18 cellular contexts compared by ENCODE assay signal in genomic region chr3:43247556-43248186, GRCh38. TPM values are rescaled to one million over a fixed set of nuclear protein-coding genes. Genes with fewer than 3 reads are reported as not detected.
DNase-seq lines count a peak whose midpoint lies in the region; ATAC-seq and TF ChIP-seq lines count a peak whose summit lies in the region.
"Had no signal": no experiment of that assay in that cellular context is flagged by ENCODE, and none has a peak within 500 bp of the region (broad histone marks: within the 10 kb centered on the region; RNA-seq: fewer than 3 reads in every experiment).

No MANE protein-coding gene starts in this region.

- ATAC-seq in heart right ventricle (peak in 1 of 8 donors; percentile 15), left cardiac atrium (no peak), WTC11 (no peak)

- no peaks in the 10 kb centered on the region for H3K36me3 ChIP-seq in heart right ventricle
- H3K36me3 ChIP-seq: adrenal gland, left lung, right lobe of liver, SJCRH30, uterus had no signal

- H3K27me3 ChIP-seq in heart right ventricle, result no peaks in the 10 kb centered on the region
- H3K27me3 ChIP-seq: adrenal gland, left lung, right lobe of liver, SJCRH30, uterus had no signal

- H3K4me3 Mint-ChIP-seq in WTC11, result no peak overlapping the region
- H3K4me3 Mint-ChIP-seq: CD14-positive monocyte had no signal

- CTCF ChIA-PET in WTC11 (lab: Charles Lee), result interaction anchor here (0.9 kb wide), 1 partner anchor 286 kb away, joined by 3 read pairs; no protein-coding TSS in a partner anchor

- H3K27ac ChIP-seq in heart right ventricle, result peak overlapping the region in 9 of 10 donors; percentile 51 to 87 (median 67)
- H3K27ac ChIP-seq in VCaP, result peak overlapping the region; percentile 66
- H3K27ac ChIP-seq: right lobe of liver, SJCRH30 had no signal

- H3K9me3 Mint-ChIP-seq in WTC11, result peaks cover 22% of the 10 kb centered on the region

- H3K27ac Mint-ChIP-seq in WTC11, result no peak overlapping the region
- H3K27ac Mint-ChIP-seq: CD14-positive monocyte had no signal

- peaks cover 0 to 4% (median 0%) of the 10 kb centered on the region in 11 donors for H3K9me3 ChIP-seq in heart right ventricle
- H3K9me3 ChIP-seq: adrenal gland, left lung, right lobe of liver, SJCRH30, uterus had no signal

- TF ChIP-seq CTCF in heart right ventricle (IDR thresholded peaks at IDR 0.05) (no peak), VCaP (conservative IDR thresholded peaks at IDR 0.05) (no peak), lower leg skin (IDR thresholded peaks at IDR 0.05) (no peak), WTC11 (IDR thresholded peaks at IDR 0.05) (no peak)

- no peak for TF ChIP-seq POLR2A in lower leg skin (IDR thresholded peaks at IDR 0.05)

- peaks cover 28% of the 10 kb centered on the region for H3K4me1 Mint-ChIP-seq in WTC11

- peaks cover 7 to 62% (median 42%) of the 10 kb centered on the region in 9 donors for H3K4me1 ChIP-seq in heart right ventricle
- H3K4me1 ChIP-seq: right lobe of liver, uterus had no signal

- POLR2A ChIA-PET in WTC11 (lab: Charles Lee), result no interaction called here

- H3K4me3 ChIP-seq in heart right ventricle, result no peak overlapping the region
- H3K4me3 ChIP-seq in lower leg skin (ENCODE audit: low read depth, poor library complexity, severe bottlenecking), result no peak overlapping the region
- H3K4me3 ChIP-seq: adrenal gland, left lung, right lobe of liver, SJCRH30, uterus had no signal

- no peaks in the 10 kb centered on the region for H3K36me3 Mint-ChIP-seq in WTC11
- H3K36me3 Mint-ChIP-seq: CD14-positive monocyte had no signal

- peaks cover 6% of the 10 kb centered on the region for H3K27me3 Mint-ChIP-seq in WTC11 (ENCODE audit: low read depth)

- intact Hi-C loops in heart right ventricle (cut with DNase I), result loop anchor here in 5 of 10 donors (2.0 to 5.0 kb wide), 2 partner anchors 39 to 40 kb away; partner anchors contain the start of gene SNRK (in 5 of the 5)
- intact Hi-C loops in left cardiac atrium (cut with DNase I), result no loop called here
- intact Hi-C loops in lower leg skin (cut with DNase I; ENCODE audit: low total_unique reads), result no loop called here

- 47 to 53% methylated on average over 3 of the region's 3 CpGs for WGBS in heart right ventricle, 2 donors
- WGBS in lower leg skin, 2 donors, result 36 to 39% methylated on average over 3 of the region's 3 CpGs

- DNase-seq in heart right ventricle (no peak), left cardiac atrium (no peak), lung microvascular endothelial cell (ENCODE audit: low read depth in 2 of 2) (peak; percentile 25 to 44), superior temporal gyrus (ENCODE audit: extremely low spot score) (peak; percentile 19), NOMO-1 (lab: John Stamatoyannopoulos, UW; ENCODE audit: unreplicated experiment in 2 of 2) (no peak), lower leg skin (ENCODE audit: low spot score in 2 of 2) (no peak), WTC11 (ENCODE audit: low spot score) (no peak)
- DNase-seq: HCEC 1CT; left lung; NCI-H1105; NCI-H2081; right lobe of liver; SJCRH30; stimulated activated CD4-positive, alpha-beta T cell treated with anti-CD3 and anti-CD28 coated beads, Interleukin-15, amount 100 ng/mL, for 24 hours had no signal

TF ChIP-seq in WTC11, 78 proteins besides CTCF, POLR2A, EP300 and RAD21:
- TF ChIP-seq NR3C1 (CRISPR knock-in tag; conservative IDR thresholded peaks at IDR 0.05; ENCODE audit: low read depth) (no peak), E2F5 (CRISPR knock-in tag; IDR thresholded peaks at IDR 0.05) (no peak), ZNF512 (CRISPR knock-in tag; IDR thresholded peaks at IDR 0.05; ENCODE audit: borderline replicate concordance) (no peak), STAT6 (CRISPR knock-in tag; conservative IDR thresholded peaks at IDR 0.05; ENCODE audit: low read depth) (no peak), MYBL2 (CRISPR knock-in tag; IDR thresholded peaks at IDR 0.05) (no peak), ELF4 (CRISPR knock-in tag; IDR thresholded peaks at IDR 0.05; ENCODE audit: low read depth) (no peak), EMX1 (CRISPR knock-in tag; IDR thresholded peaks at IDR 0.05) (no peak), JUN (CRISPR knock-in tag; IDR thresholded peaks at IDR 0.05) (no peak), PRRX2 (CRISPR knock-in tag; IDR thresholded peaks at IDR 0.05) (no peak)
- TF ChIP-seq, protein P1, sequence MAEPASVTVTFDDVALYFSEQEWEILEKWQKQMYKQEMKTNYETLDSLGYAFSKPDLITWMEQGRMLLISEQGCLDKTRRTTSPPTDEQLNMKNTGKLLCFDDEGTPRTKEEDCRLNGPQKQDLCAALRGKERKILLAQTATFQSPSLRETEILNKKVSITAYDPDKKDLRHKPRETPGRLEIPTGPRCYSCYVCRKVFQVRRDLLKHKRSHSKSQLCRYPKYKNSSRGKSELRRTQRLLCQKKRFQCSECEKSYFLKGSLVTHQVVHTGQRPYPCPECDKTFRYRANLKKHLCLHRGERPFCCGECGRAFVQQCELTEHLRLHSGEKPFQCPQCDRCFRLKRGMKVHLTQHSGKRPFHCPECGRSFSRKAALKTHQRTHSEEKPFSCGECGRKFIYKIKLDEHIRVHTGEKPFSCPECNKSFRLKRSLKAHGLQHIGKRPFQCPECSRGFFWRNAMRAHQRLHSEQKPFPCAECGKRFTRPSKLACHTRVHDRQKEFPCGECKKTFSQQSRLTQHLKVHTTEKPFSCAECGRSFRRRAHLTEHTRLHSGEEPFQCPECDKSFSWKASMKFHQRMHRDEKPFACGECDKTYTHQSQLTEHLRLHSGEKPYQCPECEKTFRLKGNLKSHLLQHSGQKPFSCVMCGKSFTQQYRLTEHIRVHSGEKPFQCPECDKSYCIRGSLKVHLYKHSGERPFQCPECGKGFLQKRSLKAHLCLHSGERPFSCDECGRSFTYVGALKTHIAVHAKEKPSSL (CRISPR knock-in tag; conservative IDR thresholded peaks at IDR 0.05), result no peak

RNA-seq across cellular contexts. Expression of gene SNRK, which starts 38.7 kb away (rescaled TPM):
- total RNA-seq in heart right ventricle, result 10 to 100 TPM; 20.9 to 51.9 (median 29.2) TPM
- polyA plus RNA-seq in heart right ventricle, result 10 to 100 TPM; 11.4 to 12.9 TPM
- total RNA-seq in left cardiac atrium, result 10 to 100 TPM; 20.2 to 29.3 TPM
- 108 and 119 TPM in 2 replicates for total RNA-seq in lung microvascular endothelial cell
- total RNA-seq in lower leg skin, result 100 to 1,000 TPM in 1 of 4 donors, 10 to 100 TPM in 3; 59.8 to 180 (median 79.9) TPM
- total RNA-seq in WTC11 (2021), result 10.3 to 11.8 TPM (median 10.5 TPM) in 3 replicates

Comparison
In these comparisons a context has a peak if more than half of its experiments do, and no peak if none do; other contexts are left out.
1. DNase-seq: peak in lung microvascular endothelial cell (2 of 2) and superior temporal gyrus (single experiment); none in heart right ventricle (0 of 2), left cardiac atrium (single experiment), NOMO-1 (0 of 2), lower leg skin (0 of 2) and WTC11 (single experiment).